ENCODE assay signal across 8 cellular contexts in the genomic region with DNA sequence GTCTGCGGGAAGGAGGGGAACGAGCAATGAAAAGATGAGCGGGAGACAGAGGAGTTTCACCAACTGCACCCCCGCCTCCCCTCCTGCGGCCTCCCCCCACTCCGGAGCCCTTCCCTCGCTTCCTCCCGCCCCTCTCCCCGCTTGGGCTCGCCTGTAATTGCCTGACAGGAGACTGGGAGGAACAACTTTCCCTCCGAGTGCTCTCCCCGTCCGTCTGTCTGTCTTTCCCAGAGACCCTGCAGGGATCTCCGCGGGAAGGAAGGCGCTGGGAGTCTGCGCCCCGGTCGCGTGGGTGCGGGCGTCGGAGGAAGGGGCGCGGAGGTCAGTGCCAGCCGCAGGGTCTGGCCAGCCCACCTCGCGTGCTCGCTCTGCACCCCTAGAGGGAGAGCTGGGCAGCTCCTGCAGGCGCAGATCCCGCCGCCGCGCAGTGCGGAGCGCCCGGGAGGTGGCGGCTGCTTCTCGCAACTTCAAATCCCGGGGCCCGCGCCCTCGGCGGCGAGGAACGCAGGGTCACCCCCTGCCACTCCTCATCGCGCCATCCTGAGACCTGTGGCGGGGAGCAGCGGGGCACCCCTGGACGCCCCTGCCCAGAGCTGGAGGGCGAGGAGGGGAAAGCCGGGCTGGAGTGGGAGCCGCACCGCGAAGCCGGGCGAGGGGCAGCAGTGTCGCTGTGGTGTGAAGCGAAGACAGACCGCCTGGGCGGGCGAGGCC.
DNase-seq lines count a peak whose midpoint lies in the region; ATAC-seq and TF ChIP-seq lines count a peak whose summit lies in the region.

No MANE protein-coding gene starts in this region.

- no peak for TF ChIP-seq POLR2A in GM18505 (IDR thresholded peaks at IDR 0.05; ENCODE audit: borderline replicate concordance, extremely low read depth, insufficient read depth, insufficient read length)

- no peak for ATAC-seq in HG03565 (IDR thresholded peaks at IDR 0.05; ENCODE audit: unreplicated experiment)
- ATAC-seq in GM18505 (IDR thresholded peaks at IDR 0.05; ENCODE audit: unreplicated experiment), result no peak

- H3K27ac ChIP-seq in layer of hippocampus (ENCODE audit: low read depth, low read length), result peak overlapping the region; percentile 62

- peak; percentile 49 for DNase-seq in DMS53 treated with DMSO at 0.1 percent for 48 hours (lab: John Stamatoyannopoulos, UW; ENCODE audit: unreplicated experiment)
- peak; percentile 78 for DNase-seq in HuH-7.5 (ENCODE audit: low spot score)
- peak; percentile 100 for DNase-seq in T1000 (lab: John Stamatoyannopoulos, UW)
- DNase-seq in dedifferentiated amniotic fluid mesenchymal stem cell (ENCODE audit: extremely low spot score), result peak; percentile 84
- peak; percentile 15 to 46 for DNase-seq in stimulated activated CD4-positive, alpha-beta T cell treated with anti-CD3 and anti-CD28 coated beads, Interleukin-12 subunit alpha, Interleukin-12 subunit beta, amount 100 ng/mL, for 24 hours (ENCODE audit: low read depth in 2 of 2)

- no peaks in the 10 kb centered on the region for H3K27me3 ChIP-seq in layer of hippocampus (ENCODE audit: control insufficient read depth, insufficient read depth, low read length)

Comparison
In these comparisons a context has a peak if more than half of its experiments do, and no peak if none do; other contexts are left out.
1. DNase-seq: peak in every context shown above with its lines; median percentile 100 in T1000; 84 in dedifferentiated amniotic fluid mesenchymal stem cell; 78 in HuH-7.5; 49 in DMS53 treated with DMSO at 0.1 percent for 48 hours; 30 in stimulated activated CD4-positive, alpha-beta T cell treated with anti-CD3 and anti-CD28 coated beads, Interleukin-12 subunit alpha, Interleukin-12 subunit beta, amount 100 ng/mL, for 24 hours.